8 cellular contexts compared by ENCODE assay signal in genomic region chr1:153796786-153797659, GRCh38. TPM values are rescaled to one million over a fixed set of nuclear protein-coding genes. Genes with fewer than 3 reads are reported as not detected.
A peak's percentile ranks its signal among the peaks of the same experiment; 100 is the strongest.
DNase-seq lines count a peak whose midpoint lies in the region; ATAC-seq and TF ChIP-seq lines count a peak whose summit lies in the region.

No MANE protein-coding gene starts in this region.

- H3K27ac Mint-ChIP-seq in neural crest cell (ENCODE audit: unreplicated experiment) = no peak overlapping the region

- WGBS in esophagus squamous epithelium, 2 donors = 53% methylated on average over 22 to 25 of the region's 26 CpGs

- no peak overlapping the region for H3K4me3 ChIP-seq in Panc1 (ENCODE audit: low read depth in 2 of 2, low read length in 2 of 2)
- H3K4me3 ChIP-seq in esophagus squamous epithelium = no peak overlapping the region

- BruUV-seq in Panc1 (replicated peaks; lab: Mats Ljungman, UMichigan) = no TSS peak

- CTCF ChIA-PET in Panc1 (lab: Charles Lee) = interaction anchor here (0.9 kb wide), 1 partner anchor 190 kb away, joined by 3 read pairs; no protein-coding TSS in a partner anchor

- H3K4me1 ChIP-seq in Panc1 (ENCODE audit: control insufficient read depth, insufficient read depth, low read length) = no peaks in the 10 kb centered on the region
- peaks cover 0 to 10% (median 0%) of the 10 kb centered on the region in 3 donors for H3K4me1 ChIP-seq in esophagus squamous epithelium

- no peaks in the 10 kb centered on the region for H3K9me3 Mint-ChIP-seq in neural crest cell

- H3K4me1 Mint-ChIP-seq in neural crest cell = peaks cover 36% of the 10 kb centered on the region

- H3K27ac ChIP-seq in Panc1 (ENCODE audit: low read length) (no peak overlapping the region), esophagus squamous epithelium (no peak overlapping the region)

- TF ChIP-seq POLR2A in esophagus squamous epithelium (IDR thresholded peaks at IDR 0.05) = no peak

- peak overlapping the region; percentile 89 for H3K4me3 Mint-ChIP-seq in neural crest cell

- ATAC-seq in Panc1 = peak; percentile 85

- peaks cover 4% of the 10 kb centered on the region for H3K27me3 Mint-ChIP-seq in neural crest cell (ENCODE audit: low read depth)

- in situ Hi-C loops in Panc1 (cut with HindIII; ENCODE audit: low pct_unique_long_range_greater_than_20kb, low sequenced_read_pairs) = no loop called here

- no peaks in the 10 kb centered on the region for H3K9me3 ChIP-seq in Panc1 (ENCODE audit: control insufficient read depth, insufficient read depth, low read depth, low read length)
- no peaks in the 10 kb centered on the region for H3K9me3 ChIP-seq in esophagus squamous epithelium

- TF ChIP-seq CTCF in Panc1 (IDR thresholded peaks at IDR 0.05) (peak; percentile 94), esophagus squamous epithelium (IDR thresholded peaks at IDR 0.05) (peak; percentile 89 to 94 (median 92)), neural crest cell (conservative IDR thresholded peaks at IDR 0.05) (peak; percentile 86)

- peaks cover 4% of the 10 kb centered on the region for H3K36me3 Mint-ChIP-seq in neural crest cell (ENCODE audit: low read depth)

- POLR2A ChIA-PET in Panc1 (lab: Charles Lee) = interaction anchor here (0.8 kb wide), 2 partner anchors 189 to 190 kb away, joined by 3 to 7 read pairs; partner anchors contain the start of gene RAB13

- H3K36me3 ChIP-seq in Panc1 (ENCODE audit: control insufficient read depth, insufficient read depth, low read length) = no peaks in the 10 kb centered on the region
- no peaks in the 10 kb centered on the region for H3K36me3 ChIP-seq in esophagus squamous epithelium

- intact Hi-C loops in Panc1 (cut with micrococcal nuclease; ENCODE audit: unreplicated experiment) (loop anchor here (2.0 kb wide), 1 partner anchor 190 kb away; the partner anchor contains the start of gene RAB13), esophagus squamous epithelium (cut with DNase I) (loop anchor here (5.0 kb wide), 1 partner anchor 190 kb away; the partner anchor contains the start of gene RAB13)

- DNase-seq in NCI-H510A treated with DMSO at 0.1 percent for 48 hours (lab: John Stamatoyannopoulos, UW) (peak; percentile 77), NCI-H510A (lab: John Stamatoyannopoulos, UW) (no peak), HuH-7 (ENCODE audit: low spot score) (peak; percentile 95), Panc1 (ENCODE audit: low read depth, low spot score) (peak; percentile 57), esophagus squamous epithelium (lab: John Stamatoyannopoulos, UW) (no peak), neural crest cell (ENCODE audit: low read depth, low spot score) (peak; percentile 70), superior temporal gyrus (ENCODE audit: extremely low spot score) (peak; percentile 84)
- peak; percentile 76 for DNase-seq in activated T-cell treated with anti-CD3 and anti-CD28 coated beads, Interleukin-2, amount 50 U/mL, for 1 hour

- H3K27me3 ChIP-seq in Panc1 (ENCODE audit: control insufficient read depth, insufficient read depth, low read length) (no peaks in the 10 kb centered on the region), esophagus squamous epithelium (no peaks in the 10 kb centered on the region)

RNA-seq across cellular contexts. Expression of gene SLC27A3, which starts 21.8 kb away (rescaled TPM):
- total RNA-seq in Panc1 (2021; ENCODE audit: unreplicated experiment) = 8.0 TPM
- polyA plus RNA-seq in Panc1 (2012; ENCODE audit: insufficient read length) = 6.7 TPM
- total RNA-seq in esophagus squamous epithelium = 10 to 100 TPM in 2 of 4 donors, 1 to 10 TPM in 2; 7.6 to 15.0 (median 11.2) TPM
- 16.8 and 18.1 TPM in 2 replicates for total RNA-seq in neural crest cell

Comparison
In these comparisons a context has a peak if more than half of its experiments do, and no peak if none do; other contexts are left out.
1. DNase-seq: peak in NCI-H510A treated with DMSO at 0.1 percent for 48 hours (single experiment), HuH-7 (single experiment), Panc1 (single experiment), activated T-cell treated with anti-CD3 and anti-CD28 coated beads, Interleukin-2, amount 50 U/mL, for 1 hour (single experiment), neural crest cell (single experiment) and superior temporal gyrus (single experiment); none in NCI-H510A (single experiment) and esophagus squamous epithelium (single experiment).
2. Peak in every context shown above with its lines, with median percentiles within 50 percentile points of each other: CTCF ChIP-seq.